In the genomic region with DNA sequence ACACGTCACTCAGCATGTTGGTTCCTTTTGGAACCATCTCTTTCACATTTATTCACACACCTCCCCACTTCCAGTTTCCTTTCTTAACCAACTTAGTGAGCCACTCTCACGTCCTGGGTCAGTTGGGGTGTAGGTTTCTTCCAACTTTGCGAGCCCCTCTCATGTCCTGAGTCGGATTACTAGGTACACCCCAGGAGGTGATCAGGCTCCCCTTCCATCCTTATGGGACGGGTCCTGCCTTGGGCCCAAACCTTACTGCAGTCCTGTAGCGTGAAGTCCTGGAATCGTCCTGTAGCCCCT, we compare ENCODE assay signal across 1 cellular context.
TF ChIP-seq lines count a peak whose summit lies in the region.

No MANE protein-coding gene starts in this region.

TF ChIP-seq in GM23338, 12 proteins besides CTCF, POLR2A, EP300 and RAD21:
- TF ChIP-seq, protein P1, sequence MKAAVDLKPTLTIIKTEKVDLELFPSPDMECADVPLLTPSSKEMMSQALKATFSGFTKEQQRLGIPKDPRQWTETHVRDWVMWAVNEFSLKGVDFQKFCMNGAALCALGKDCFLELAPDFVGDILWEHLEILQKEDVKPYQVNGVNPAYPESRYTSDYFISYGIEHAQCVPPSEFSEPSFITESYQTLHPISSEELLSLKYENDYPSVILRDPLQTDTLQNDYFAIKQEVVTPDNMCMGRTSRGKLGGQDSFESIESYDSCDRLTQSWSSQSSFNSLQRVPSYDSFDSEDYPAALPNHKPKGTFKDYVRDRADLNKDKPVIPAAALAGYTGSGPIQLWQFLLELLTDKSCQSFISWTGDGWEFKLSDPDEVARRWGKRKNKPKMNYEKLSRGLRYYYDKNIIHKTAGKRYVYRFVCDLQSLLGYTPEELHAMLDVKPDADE (IDR thresholded peaks at IDR 0.05) = no peak
- no peak for TF ChIP-seq STAT1 (IDR thresholded peaks at IDR 0.05; ENCODE audit: unreplicated experiment)
- TF ChIP-seq, protein P2, sequence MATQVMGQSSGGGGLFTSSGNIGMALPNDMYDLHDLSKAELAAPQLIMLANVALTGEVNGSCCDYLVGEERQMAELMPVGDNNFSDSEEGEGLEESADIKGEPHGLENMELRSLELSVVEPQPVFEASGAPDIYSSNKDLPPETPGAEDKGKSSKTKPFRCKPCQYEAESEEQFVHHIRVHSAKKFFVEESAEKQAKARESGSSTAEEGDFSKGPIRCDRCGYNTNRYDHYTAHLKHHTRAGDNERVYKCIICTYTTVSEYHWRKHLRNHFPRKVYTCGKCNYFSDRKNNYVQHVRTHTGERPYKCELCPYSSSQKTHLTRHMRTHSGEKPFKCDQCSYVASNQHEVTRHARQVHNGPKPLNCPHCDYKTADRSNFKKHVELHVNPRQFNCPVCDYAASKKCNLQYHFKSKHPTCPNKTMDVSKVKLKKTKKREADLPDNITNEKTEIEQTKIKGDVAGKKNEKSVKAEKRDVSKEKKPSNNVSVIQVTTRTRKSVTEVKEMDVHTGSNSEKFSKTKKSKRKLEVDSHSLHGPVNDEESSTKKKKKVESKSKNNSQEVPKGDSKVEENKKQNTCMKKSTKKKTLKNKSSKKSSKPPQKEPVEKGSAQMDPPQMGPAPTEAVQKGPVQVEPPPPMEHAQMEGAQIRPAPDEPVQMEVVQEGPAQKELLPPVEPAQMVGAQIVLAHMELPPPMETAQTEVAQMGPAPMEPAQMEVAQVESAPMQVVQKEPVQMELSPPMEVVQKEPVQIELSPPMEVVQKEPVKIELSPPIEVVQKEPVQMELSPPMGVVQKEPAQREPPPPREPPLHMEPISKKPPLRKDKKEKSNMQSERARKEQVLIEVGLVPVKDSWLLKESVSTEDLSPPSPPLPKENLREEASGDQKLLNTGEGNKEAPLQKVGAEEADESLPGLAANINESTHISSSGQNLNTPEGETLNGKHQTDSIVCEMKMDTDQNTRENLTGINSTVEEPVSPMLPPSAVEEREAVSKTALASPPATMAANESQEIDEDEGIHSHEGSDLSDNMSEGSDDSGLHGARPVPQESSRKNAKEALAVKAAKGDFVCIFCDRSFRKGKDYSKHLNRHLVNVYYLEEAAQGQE (IDR thresholded peaks at IDR 0.05; ENCODE audit: unreplicated experiment) = no peak
- no peak for TF ChIP-seq EZH2phosphoT487 (IDR thresholded peaks at IDR 0.05; ENCODE audit: unreplicated experiment)
- no peak for TF ChIP-seq POLR2AphosphoS5 (IDR thresholded peaks at IDR 0.05; ENCODE audit: low read depth)
